9 cellular contexts compared by ENCODE assay signal in genomic region chr9:121529237-121529987, GRCh38. TPM values are rescaled to one million over a fixed set of nuclear protein-coding genes. Genes with fewer than 3 reads are reported as not detected.
DNase-seq lines count a peak whose midpoint lies in the region; ATAC-seq and TF ChIP-seq lines count a peak whose summit lies in the region.
"Had no signal": no experiment of that assay in that cellular context is flagged by ENCODE, and none has a peak within 500 bp of the region (broad histone marks: within the 10 kb centered on the region; RNA-seq: fewer than 3 reads in every experiment).

No MANE protein-coding gene starts in this region.

- H3K9me3 Mint-ChIP-seq in GM23338 = 0 out of 3 replicates have a peak, but pooled peaks cover 2% of the 10 kb centered on the region

- H3K36me3 ChIP-seq in heart left ventricle (no peaks in the 10 kb centered on the region), GM23338 (ENCODE audit: insufficient read depth) (no peaks in the 10 kb centered on the region; the same call in 1 of the 2 replicates)

- no peak overlapping the region for H3K4me2 ChIP-seq in GM23338

- H3K27ac ChIP-seq in heart left ventricle = peak overlapping the region in 11 of 12 donors; percentile 6 to 79 (median 65)
- no peak overlapping the region for H3K27ac ChIP-seq in GM23338 (ENCODE audit: low read depth)

- ATAC-seq in heart left ventricle (peak; percentile 80 to 95 (median 90)), sciatic nerve (peak; percentile 96), GM23338 (no peak), HG03460 (IDR thresholded peaks at IDR 0.05; ENCODE audit: unreplicated experiment) (no peak), HG02884 (IDR thresholded peaks at IDR 0.05; ENCODE audit: unreplicated experiment) (no peak)

- H3F3A ChIP-seq in GM23338 (replicated peaks; ENCODE audit: low read depth) = no peaks in the 10 kb centered on the region

- intact Hi-C loops in heart left ventricle (cut with DNase I) = loop anchor here in 1 of 10 donors (2.0 kb wide), 1 partner anchor 31 kb away; the partner anchor contains the start of gene GGTA1
- intact Hi-C loops in sciatic nerve (cut with DNase I) = no loop called here

- H3K4me1 ChIP-seq in heart left ventricle (peaks cover 0 to 24% (median 15%) of the 10 kb centered on the region in 12 donors), GM23338 (ENCODE audit: insufficient read depth) (no peaks in the 10 kb centered on the region)

- no peak for TF ChIP-seq CTCF in heart left ventricle (IDR thresholded peaks at IDR 0.05)
- TF ChIP-seq CTCF in GM23338 (conservative IDR thresholded peaks at IDR 0.05; ENCODE audit: low read depth in 2 of 2) = no peak

- no peak for TF ChIP-seq POLR2A in heart left ventricle (IDR thresholded peaks at IDR 0.05)

- peak; percentile 96 for DNase-seq in GM03348 (ENCODE audit: low spot score)
- peak; percentile 44 for DNase-seq in amniotic stem cell (lab: John Stamatoyannopoulos, UW)
- peak; percentile 96 to 99 (median 97) for DNase-seq in heart left ventricle
- peak; percentile 95 for DNase-seq in sciatic nerve (ENCODE audit: low spot score)
- DNase-seq in SKM-1 (lab: John Stamatoyannopoulos, UW; ENCODE audit: unreplicated experiment) = no peak
- no peak for DNase-seq in GM23338 (ENCODE audit: low spot score)
- DNase-seq: NCI-H526 had no signal

- H3K4me3 ChIP-seq in heart left ventricle = no peak overlapping the region
- H3K4me3 ChIP-seq in GM23338 = no peak overlapping the region

- peaks cover 6% of the 10 kb centered on the region for H3K27me3 Mint-ChIP-seq in GM23338 (ENCODE audit: insufficient read depth, low read depth, poor library complexity)

- no peak overlapping the region for H3K4me3 Mint-ChIP-seq in GM23338

- H3K79me2 ChIP-seq in GM23338 (replicated peaks; ENCODE audit: insufficient read depth) = no peaks in the 10 kb centered on the region

- H3K9me2 ChIP-seq in GM23338 (ENCODE audit: insufficient read depth) = no peaks in the 10 kb centered on the region

- H2AFZ ChIP-seq in GM23338 = no peak overlapping the region

- no peaks in the 10 kb centered on the region for H4K20me1 ChIP-seq in GM23338 (replicated peaks; ENCODE audit: insufficient read depth)

- 17 to 24% (median 20%) methylated on average over 10 to 11 of the region's 11 CpGs for WGBS in heart left ventricle, 4 donors

- no peak overlapping the region for H3K27ac Mint-ChIP-seq in GM23338

- no peaks in the 10 kb centered on the region for H3K36me3 Mint-ChIP-seq in GM23338 (ENCODE audit: low read depth)

- H3K27me3 ChIP-seq in heart left ventricle (no peaks in the 10 kb centered on the region), GM23338 (ENCODE audit: insufficient read depth) (no peaks in the 10 kb centered on the region)

- H3K9me3 ChIP-seq in heart left ventricle = no peaks in the 10 kb centered on the region

- H3K4me1 Mint-ChIP-seq in GM23338 = no peaks in the 10 kb centered on the region

TF ChIP-seq in GM23338, 12 proteins besides CTCF, POLR2A, EP300 and RAD21 (continues in another document):
- no peak for TF ChIP-seq ZNF114 (CRISPR knock-in tag; IDR thresholded peaks at IDR 0.05)
- no peak for TF ChIP-seq ZNF331 (CRISPR knock-in tag; IDR thresholded peaks at IDR 0.05; ENCODE audit: low read depth)
- no peak for TF ChIP-seq NANOG (IDR thresholded peaks at IDR 0.05; ENCODE audit: borderline replicate concordance)
- TF ChIP-seq, protein P1, sequence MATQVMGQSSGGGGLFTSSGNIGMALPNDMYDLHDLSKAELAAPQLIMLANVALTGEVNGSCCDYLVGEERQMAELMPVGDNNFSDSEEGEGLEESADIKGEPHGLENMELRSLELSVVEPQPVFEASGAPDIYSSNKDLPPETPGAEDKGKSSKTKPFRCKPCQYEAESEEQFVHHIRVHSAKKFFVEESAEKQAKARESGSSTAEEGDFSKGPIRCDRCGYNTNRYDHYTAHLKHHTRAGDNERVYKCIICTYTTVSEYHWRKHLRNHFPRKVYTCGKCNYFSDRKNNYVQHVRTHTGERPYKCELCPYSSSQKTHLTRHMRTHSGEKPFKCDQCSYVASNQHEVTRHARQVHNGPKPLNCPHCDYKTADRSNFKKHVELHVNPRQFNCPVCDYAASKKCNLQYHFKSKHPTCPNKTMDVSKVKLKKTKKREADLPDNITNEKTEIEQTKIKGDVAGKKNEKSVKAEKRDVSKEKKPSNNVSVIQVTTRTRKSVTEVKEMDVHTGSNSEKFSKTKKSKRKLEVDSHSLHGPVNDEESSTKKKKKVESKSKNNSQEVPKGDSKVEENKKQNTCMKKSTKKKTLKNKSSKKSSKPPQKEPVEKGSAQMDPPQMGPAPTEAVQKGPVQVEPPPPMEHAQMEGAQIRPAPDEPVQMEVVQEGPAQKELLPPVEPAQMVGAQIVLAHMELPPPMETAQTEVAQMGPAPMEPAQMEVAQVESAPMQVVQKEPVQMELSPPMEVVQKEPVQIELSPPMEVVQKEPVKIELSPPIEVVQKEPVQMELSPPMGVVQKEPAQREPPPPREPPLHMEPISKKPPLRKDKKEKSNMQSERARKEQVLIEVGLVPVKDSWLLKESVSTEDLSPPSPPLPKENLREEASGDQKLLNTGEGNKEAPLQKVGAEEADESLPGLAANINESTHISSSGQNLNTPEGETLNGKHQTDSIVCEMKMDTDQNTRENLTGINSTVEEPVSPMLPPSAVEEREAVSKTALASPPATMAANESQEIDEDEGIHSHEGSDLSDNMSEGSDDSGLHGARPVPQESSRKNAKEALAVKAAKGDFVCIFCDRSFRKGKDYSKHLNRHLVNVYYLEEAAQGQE (IDR thresholded peaks at IDR 0.05; ENCODE audit: unreplicated experiment) = no peak
- no peak for TF ChIP-seq EZH2phosphoT487 (IDR thresholded peaks at IDR 0.05; ENCODE audit: unreplicated experiment)
- TF ChIP-seq JUNB (IDR thresholded peaks at IDR 0.05; ENCODE audit: unreplicated experiment) = no peak
- no peak for TF ChIP-seq STAT1 (IDR thresholded peaks at IDR 0.05; ENCODE audit: unreplicated experiment)
- TF ChIP-seq ZNF462 (CRISPR knock-in tag; IDR thresholded peaks at IDR 0.05) = no peak
- TF ChIP-seq EZH2 (IDR thresholded peaks at IDR 0.05; ENCODE audit: low read depth, unreplicated experiment) = no peak

RNA-seq across cellular contexts. Expression of gene GGTA1, which starts 29.8 kb away (rescaled TPM):
- 10 to 100 TPM in 4 of 9 donors, 1 to 10 TPM in 5; 1.9 to 47.7 (median 8.0) TPM for total RNA-seq in heart left ventricle
- 10 to 100 TPM in 1 of 2 donors, 1 to 10 TPM in 1; 1.8 to 23.9 TPM for polyA plus RNA-seq in heart left ventricle
- total RNA-seq in sciatic nerve = 16.0 TPM
- total RNA-seq in GM23338 (2014; rRNA removed; shearing (Covaris generic)) = not detected in 2 replicates
- 0.16 and 0.17 TPM in 2 replicates for polyA plus RNA-seq in GM23338 (2016; fragmentation: Nextera tagmentation; extraction: Ambion mirVana)

Comparison
In these comparisons a context has a peak if more than half of its experiments do, and no peak if none do; other contexts are left out.
1. DNase-seq: peak in GM03348 (single experiment), amniotic stem cell (single experiment), heart left ventricle (5 of 5) and sciatic nerve (single experiment); none in SKM-1 (single experiment) and GM23338 (single experiment).
2. ATAC-seq: peak in heart left ventricle (4 of 4) and sciatic nerve (single experiment); none in GM23338 (single experiment), HG03460 (single experiment) and HG02884 (single experiment).